1 cellular context compared by ENCODE assay signal in the genomic region with DNA sequence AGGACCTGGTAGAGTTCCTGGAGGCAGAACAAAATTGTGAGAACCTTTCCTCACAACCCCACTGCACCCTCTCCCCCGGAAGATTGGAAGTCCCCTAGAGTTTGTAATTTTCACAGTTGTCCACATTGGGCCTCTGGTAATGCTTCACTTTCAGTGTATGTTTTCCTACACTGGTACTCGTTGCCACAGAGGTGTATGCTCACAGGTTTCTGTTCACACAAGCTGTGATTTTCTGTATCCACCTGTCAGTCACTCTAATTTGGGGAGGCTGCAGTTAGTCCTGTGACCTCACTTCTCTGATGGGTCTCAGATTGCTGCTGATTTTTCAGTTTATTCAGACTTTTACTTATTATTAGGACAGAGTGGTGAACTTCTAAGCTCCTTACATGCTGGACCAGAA.
TF ChIP-seq lines count a peak whose summit lies in the region.

No MANE protein-coding gene starts in this region.

TF ChIP-seq in GM12878, 131 proteins besides CTCF, POLR2A, EP300 and RAD21 (continued from another document):
- TF ChIP-seq RELB (IDR thresholded peaks at IDR 0.05; ENCODE audit: low read depth), result 0 out of 2 replicates have a peak, but pooled peaks have one; percentile 39
